7 cellular contexts compared by ENCODE assay signal in genomic region chr18:76374330-76375281, GRCh38.
DNase-seq lines count a peak whose midpoint lies in the region; ATAC-seq and FAIRE-seq lines count a peak whose summit lies in the region.

No MANE protein-coding gene starts in this region.

- peak; percentile 23 to 41 for DNase-seq in activated CD4-positive, alpha-beta T cell treated with anti-CD3 and anti-CD28 coated beads, Interleukin-2, amount 50 U/mL, for 4 hours
- peak in 2 of 3 donors; percentile 33 to 34 for DNase-seq in stimulated activated CD4-positive, alpha-beta T cell treated with anti-CD3 and anti-CD28 coated beads, TNF-alpha, amount 100 ng/mL, for 48 hours (ENCODE audit: low read depth in 3 of 3)
- DNase-seq in kidney tubule cell (ENCODE audit: low spot score) (no peak), Ammon's horn (ENCODE audit: low spot score) (no peak), RCC 7860 (ENCODE audit: low spot score) (no peak)

- FAIRE-seq in RCC 7860 (lab: Jason Lieb, UNC), result no peak

- ATAC-seq in GM19328 (IDR thresholded peaks at IDR 0.05; ENCODE audit: unreplicated experiment) (peak; percentile 68), HG02938 (IDR thresholded peaks at IDR 0.05; ENCODE audit: unreplicated experiment) (peak; percentile 91)

Comparison
In these comparisons a context has a peak if more than half of its experiments do, and no peak if none do; other contexts are left out.
1. DNase-seq: peak in activated CD4-positive, alpha-beta T cell treated with anti-CD3 and anti-CD28 coated beads, Interleukin-2, amount 50 U/mL, for 4 hours (2 of 2) and stimulated activated CD4-positive, alpha-beta T cell treated with anti-CD3 and anti-CD28 coated beads, TNF-alpha, amount 100 ng/mL, for 48 hours (2 of 3); none in kidney tubule cell (single experiment), Ammon's horn (single experiment) and RCC 7860 (single experiment).